8 cellular contexts compared by ENCODE assay signal in the genomic region with DNA sequence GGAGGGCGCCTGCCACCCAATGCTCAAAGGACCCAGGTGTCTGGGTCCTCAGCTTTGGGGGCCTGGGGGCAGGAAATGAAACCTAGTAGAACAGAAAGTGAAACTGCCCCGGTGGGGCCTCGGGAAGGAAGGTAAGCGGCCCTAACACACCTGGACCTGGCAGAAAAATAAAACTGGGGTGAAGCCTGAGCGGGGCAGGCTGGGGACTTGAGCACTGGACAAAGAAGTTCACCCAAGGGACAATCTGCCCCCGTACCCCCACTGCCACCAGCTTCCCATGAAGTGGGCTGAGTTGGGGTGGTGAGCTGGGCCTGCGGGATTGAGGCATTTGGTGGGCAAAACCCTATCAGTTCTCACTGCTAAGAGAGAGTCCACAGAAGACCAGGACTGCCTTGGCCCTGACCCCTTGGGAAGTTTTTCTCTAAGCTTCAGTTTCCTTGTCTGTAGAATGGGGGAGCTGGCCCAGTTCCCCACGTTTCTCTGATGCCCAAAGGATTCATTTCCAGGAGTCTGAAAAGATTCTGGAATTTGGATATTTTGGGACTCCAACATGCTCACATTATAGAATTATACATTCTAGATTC. TPM values are rescaled to one million over a fixed set of nuclear protein-coding genes. Genes with fewer than 3 reads are reported as not detected.
DNase-seq lines count a peak whose midpoint lies in the region; ATAC-seq, FAIRE-seq and TF ChIP-seq lines count a peak whose summit lies in the region.

No MANE protein-coding gene starts in this region.

- DNase-seq in OCI-M1 (lab: John Stamatoyannopoulos, UW): peak; percentile 80
- DNase-seq in GM12878 (ENCODE audit: low read depth, low spot score): no peak
- DNase-seq in right lobe of liver: peak in 1 of 3 donors; percentile 70
- DNase-seq in NCI-H2227 treated with DMSO at 0.1 percent for 48 hours (lab: John Stamatoyannopoulos, UW): no peak
- no peak for DNase-seq in SKM-1 (lab: John Stamatoyannopoulos, UW; ENCODE audit: unreplicated experiment)

- peaks cover 36% of the 10 kb centered on the region for H3K4me1 Mint-ChIP-seq in stimulated activated naive CD8-positive, alpha-beta T cell treated with anti-CD3 and anti-CD28 coated beads, Interleukin-15, Interleukin-2, amounts not matched to agents 100 ng/mL and 50 ng/mL, for 24 hours (ENCODE audit: low read depth)

- no peaks in the 10 kb centered on the region for H3K9me3 Mint-ChIP-seq in stimulated activated naive CD8-positive, alpha-beta T cell treated with anti-CD3 and anti-CD28 coated beads, Interleukin-15, Interleukin-2, amounts not matched to agents 100 ng/mL and 50 ng/mL, for 24 hours

- H3K36me3 ChIP-seq in GM12878 (ENCODE audit: control insufficient read depth in 2 of 2, insufficient read depth in 2 of 2, low read length in 1 of 2): peaks cover 6 to 9% of the 10 kb centered on the region in 2 experiments; a peak in 3 of 4 replicates
- H3K36me3 ChIP-seq in right lobe of liver: peaks cover 0 to 4% (median 2%) of the 10 kb centered on the region in 4 donors

- peak overlapping the region; percentile 91 for H3K4me3 ChIP-seq in GM12878
- H3K4me3 ChIP-seq in right lobe of liver: peak overlapping the region; percentile 64 to 73 (median 66)

- H2AFZ ChIP-seq in GM12878 (ENCODE audit: control insufficient read depth, low read depth, low read length): no peak overlapping the region

- TF ChIP-seq CTCF in GM12878 (IDR thresholded peaks at IDR 0.05 in 2 of 3, conservative IDR thresholded peaks at IDR 0.05 in 1 of 3; ENCODE audit: control insufficient read depth in 2 of 3, extremely low read depth in 1 of 3, insufficient read depth in 1 of 3, low read depth in 3 of 3, low read length in 3 of 3): no peak
- TF ChIP-seq CTCF in right lobe of liver (IDR thresholded peaks at IDR 0.05): no peak

- POLR2A ChIA-PET in GM12878 (lab: Charles Lee): interaction anchor here (0.6 to 2.4 kb wide), 11 partner anchors 52 to 1132 kb away, joined by 3 to 7 read pairs (median 4); a partner anchor contains a TSS

- intact Hi-C loops in GM12878 (cut with micrococcal nuclease; ENCODE audit: unreplicated experiment): loop anchor here (5.0 kb wide), 1 partner anchor 102 kb away; no protein-coding TSS in a partner anchor
- intact Hi-C loops in right lobe of liver (cut with DNase I): no loop called here

- peaks cover 50% of the 10 kb centered on the region for H3K79me2 ChIP-seq in GM12878 (ENCODE audit: control insufficient read depth, insufficient read depth, low read length)

- in situ Hi-C loops in GM12878 (cut with MboI): no loop called here

- no peaks in the 10 kb centered on the region for H4K20me1 ChIP-seq in GM12878 (ENCODE audit: control insufficient read depth, insufficient read depth)

- BruUV-seq in GM12878 (replicated peaks; lab: Mats Ljungman, UMichigan): no TSS peak

- H3K9me3 ChIP-seq in GM12878 (replicated peaks; ENCODE audit: control insufficient read depth, insufficient read depth, low read length): no peaks in the 10 kb centered on the region
- no peaks in the 10 kb centered on the region for H3K9me3 ChIP-seq in right lobe of liver

- H3K9ac ChIP-seq in GM12878 (ENCODE audit: control insufficient read depth, insufficient read depth, low read length): peak overlapping the region; percentile 86

- H3K27me3 Mint-ChIP-seq in stimulated activated naive CD8-positive, alpha-beta T cell treated with anti-CD3 and anti-CD28 coated beads, Interleukin-15, Interleukin-2, amounts not matched to agents 100 ng/mL and 50 ng/mL, for 24 hours: no peaks in the 10 kb centered on the region

- H3K4me1 ChIP-seq in GM12878 (ENCODE audit: control insufficient read depth, insufficient read depth, low read length): peaks cover 20% of the 10 kb centered on the region
- H3K4me1 ChIP-seq in right lobe of liver: peaks cover 0 to 17% (median 5%) of the 10 kb centered on the region in 4 donors

- SMC1A ChIA-PET in GM12878 (lab: Charles Lee; ENCODE audit: uncharacterized antibody, unreplicated experiment): interaction anchor here (0.6 to 2.0 kb wide), 7 partner anchors 11 to 126 kb away, joined by 3 to 8 read pairs (median 4); no protein-coding TSS in a partner anchor

- RAD21 ChIA-PET in GM12878 (lab: Charles Lee; ENCODE audit: unreplicated experiment): interaction anchor here (0.6 to 2.4 kb wide), 11 partner anchors 12 to 358 kb away, joined by 3 to 14 read pairs (median 4); a partner anchor contains a TSS

- TF ChIP-seq EP300 in GM12878 (IDR thresholded peaks at IDR 0.05; ENCODE audit: borderline replicate concordance in 1 of 2, control insufficient read depth in 1 of 2, low read depth in 2 of 2, low read length in 2 of 2): no peak

- peak overlapping the region; percentile 92 for H3K4me3 Mint-ChIP-seq in stimulated activated naive CD8-positive, alpha-beta T cell treated with anti-CD3 and anti-CD28 coated beads, Interleukin-15, Interleukin-2, amounts not matched to agents 100 ng/mL and 50 ng/mL, for 24 hours

- ATAC-seq in GM12878 (peak; percentile 12), right lobe of liver (peak; percentile 46 to 50 (median 48)), HG02852 (IDR thresholded peaks at IDR 0.05; ENCODE audit: unreplicated experiment) (no peak)

- peaks cover 18% of the 10 kb centered on the region for H3K36me3 Mint-ChIP-seq in stimulated activated naive CD8-positive, alpha-beta T cell treated with anti-CD3 and anti-CD28 coated beads, Interleukin-15, Interleukin-2, amounts not matched to agents 100 ng/mL and 50 ng/mL, for 24 hours (ENCODE audit: low read depth)

- peak; percentile 33 for TF ChIP-seq POLR2A in GM15510 (IDR thresholded peaks at IDR 0.05; ENCODE audit: borderline replicate concordance, extremely low read depth, insufficient read length)
- no peak; the same call in 1 of the 2 replicates for TF ChIP-seq POLR2A in GM12878 (IDR thresholded peaks at IDR 0.05; ENCODE audit: low read depth, low read length)
- no peak for TF ChIP-seq POLR2A in right lobe of liver (IDR thresholded peaks at IDR 0.05)

- H3K27ac Mint-ChIP-seq in stimulated activated naive CD8-positive, alpha-beta T cell treated with anti-CD3 and anti-CD28 coated beads, Interleukin-15, Interleukin-2, amounts not matched to agents 100 ng/mL and 50 ng/mL, for 24 hours: peak overlapping the region; percentile 89

- no peak for TF ChIP-seq RAD21 in GM12878 (IDR thresholded peaks at IDR 0.05; ENCODE audit: insufficient read depth, low read depth, low read length)

- peak overlapping the region; percentile 60 for H3K4me2 ChIP-seq in GM12878 (ENCODE audit: control insufficient read depth, insufficient read depth)

- no peak for FAIRE-seq in GM12878 (lab: Jason Lieb, UNC)

- H3K27ac ChIP-seq in GM12878 (ENCODE audit: control insufficient read depth, insufficient read depth): peak overlapping the region; percentile 74
- peak overlapping the region; percentile 93 to 98 (median 94) for H3K27ac ChIP-seq in right lobe of liver

- CTCF ChIA-PET in GM12878 (lab: Yijun Ruan, JAX): interaction anchor here (0.9 to 5.4 kb wide), 9 partner anchors 10 to 126 kb away, joined by 3 to 64 read pairs (median 8); no protein-coding TSS in a partner anchor

- H3K27me3 ChIP-seq in GM12878 (replicated peaks in 1 of 2; ENCODE audit: control insufficient read depth in 2 of 2, insufficient read depth in 2 of 2, low read length in 1 of 2) (no peaks in the 10 kb centered on the region), right lobe of liver (no peaks in the 10 kb centered on the region)

- 3% methylated on average over 7 of the region's 8 CpGs for WGBS in GM12878 (ENCODE audit: insufficient coverage, insufficient replicate concordance, low lambda C conversion rate, missing lambda C conversion rate)
- WGBS in right lobe of liver (ENCODE audit: insufficient coverage, low coverage, low lambda C conversion rate, missing lambda C conversion rate): 0% methylated on average over 7 of the region's 8 CpGs

RNA-seq across cellular contexts. Expression of a gene that starts 2.3 kb away (rescaled TPM):
- 23.7 and 25.9 TPM in 2 replicates for total RNA-seq in GM12878 (2013; cell fraction: nucleolus; rRNA removed)
- total RNA-seq in GM12878 (2014; rRNA removed): 25.1 and 35.4 TPM in 2 replicates
- total RNA-seq in GM12878 (2014; rRNA removed; fragmentation: Illumina TruSeq; extraction: Trizol): 13.3 and 14.4 TPM in 2 replicates
- total RNA-seq in GM12878 (2021): 88.9 and 98.8 TPM in 2 replicates
- 30.7 TPM for polyA plus RNA-seq in GM12878 (2011; ENCODE audit: low read depth)
- 7.7 and 12.6 TPM in 2 replicates for polyA plus RNA-seq in GM12878 (2011; rRNA removed)
- polyA plus RNA-seq in GM12878 (2011; cell fraction: cytosol; rRNA removed): 22.8 and 23.6 TPM in 2 replicates
- 70.9 and 92.1 TPM in 2 replicates for polyA plus RNA-seq in GM12878 (2011; cell fraction: nucleus; rRNA removed)
- polyA plus RNA-seq in GM12878 (2012): 56.6 and 58.8 TPM in 2 replicates
- 16.9 and 31.3 TPM in 2 replicates for polyA plus RNA-seq in GM12878 (2014; fragmentation: Illumina TruSeq; extraction: Trizol)
- polyA plus RNA-seq in GM12878 (2014; fragmentation: Nextera tagmentation; extraction: Ambion mirVana): 10 to 100 TPM in 1 of 2 experiments, 1 to 10 TPM in 1; 2.3 to 11.8 TPM
- 34.4 and 45.7 TPM in 2 replicates for polyA plus RNA-seq in GM12878 (2014; rRNA removed)
- polyA plus RNA-seq in GM12878 (2016; fragmentation: Nextera tagmentation; extraction: Ambion mirVana): 10 to 100 TPM; 44.6 to 50.7 TPM
- polyA minus RNA-seq in GM12878 (2011; rRNA and poly(A)+ RNA removed): 21.4 and 38.0 TPM in 2 replicates
- 27.0 and 27.5 TPM in 2 replicates for polyA minus RNA-seq in GM12878 (2011; cell fraction: cytosol; rRNA and poly(A)+ RNA removed)
- polyA minus RNA-seq in GM12878 (2011; cell fraction: nucleus; rRNA and poly(A)+ RNA removed): 11.1 and 26.6 TPM in 2 replicates
- total RNA-seq in right lobe of liver: 10 to 100 TPM; 15.1 to 20.2 (median 16.9) TPM

RNA-seq across cellular contexts. Expression of a gene that starts 31.2 kb away (rescaled TPM):
- total RNA-seq in GM12878 (2013; cell fraction: nucleolus; rRNA removed): 13.5 and 18.7 TPM in 2 replicates
- 7.9 and 10.1 TPM in 2 replicates for total RNA-seq in GM12878 (2014; rRNA removed)
- total RNA-seq in GM12878 (2014; rRNA removed; fragmentation: Illumina TruSeq; extraction: Trizol): 5.8 and 6.9 TPM in 2 replicates
- total RNA-seq in GM12878 (2021): 13.0 and 13.3 TPM in 2 replicates
- 5.4 TPM for polyA plus RNA-seq in GM12878 (2011; ENCODE audit: low read depth)
- polyA plus RNA-seq in GM12878 (2011; rRNA removed): 3.3 and 4.2 TPM in 2 replicates
- 4.9 and 8.7 TPM in 2 replicates for polyA plus RNA-seq in GM12878 (2011; cell fraction: cytosol; rRNA removed)
- polyA plus RNA-seq in GM12878 (2011; cell fraction: nucleus; rRNA removed): 11.0 and 19.0 TPM in 2 replicates
- polyA plus RNA-seq in GM12878 (2012): 5.9 and 11.6 TPM in 2 replicates
- 8.0 and 8.7 TPM in 2 replicates for polyA plus RNA-seq in GM12878 (2014; fragmentation: Illumina TruSeq; extraction: Trizol)
- polyA plus RNA-seq in GM12878 (2014; fragmentation: Nextera tagmentation; extraction: Ambion mirVana): 1 to 10 TPM; 1.3 to 1.8 TPM
- polyA plus RNA-seq in GM12878 (2014; rRNA removed): 14.1 and 14.2 TPM in 2 replicates
- 1 to 10 TPM; 6.7 to 8.8 TPM for polyA plus RNA-seq in GM12878 (2016; fragmentation: Nextera tagmentation; extraction: Ambion mirVana)
- 2.9 and 4.9 TPM in 2 replicates for polyA minus RNA-seq in GM12878 (2011; rRNA and poly(A)+ RNA removed)
- polyA minus RNA-seq in GM12878 (2011; cell fraction: cytosol; rRNA and poly(A)+ RNA removed): 1.2 and 1.5 TPM in 2 replicates
- 3.6 and 4.2 TPM in 2 replicates for polyA minus RNA-seq in GM12878 (2011; cell fraction: nucleus; rRNA and poly(A)+ RNA removed)
- total RNA-seq in right lobe of liver: 1 to 10 TPM; 5.8 to 9.5 (median 7.4) TPM

RNA-seq across cellular contexts. Expression of a gene that starts 31.6 kb away (rescaled TPM):
- 77.4 and 81.2 TPM in 2 replicates for total RNA-seq in GM12878 (2013; cell fraction: nucleolus; rRNA removed)
- 51.1 and 54.8 TPM in 2 replicates for total RNA-seq in GM12878 (2014; rRNA removed)
- 17.5 and 18.9 TPM in 2 replicates for total RNA-seq in GM12878 (2014; rRNA removed; fragmentation: Illumina TruSeq; extraction: Trizol)
- 55.0 and 56.1 TPM in 2 replicates for total RNA-seq in GM12878 (2021)
- polyA plus RNA-seq in GM12878 (2011; ENCODE audit: low read depth): 12.4 TPM
- polyA plus RNA-seq in GM12878 (2011; rRNA removed): 19.7 and 26.1 TPM in 2 replicates
- 45.1 and 60.8 TPM in 2 replicates for polyA plus RNA-seq in GM12878 (2011; cell fraction: cytosol; rRNA removed)
- polyA plus RNA-seq in GM12878 (2011; cell fraction: nucleus; rRNA removed): 186 and 249 TPM in 2 replicates
- 35.8 and 44.1 TPM in 2 replicates for polyA plus RNA-seq in GM12878 (2012)
- polyA plus RNA-seq in GM12878 (2014; fragmentation: Illumina TruSeq; extraction: Trizol): 4.5 and 16.0 TPM in 2 replicates
- polyA plus RNA-seq in GM12878 (2014; fragmentation: Nextera tagmentation; extraction: Ambion mirVana): 1 to 10 TPM in 1 of 2 experiments, under 1 TPM in 1; 0.42 to 1.6 TPM
- 62.8 and 65.4 TPM in 2 replicates for polyA plus RNA-seq in GM12878 (2014; rRNA removed)
- polyA plus RNA-seq in GM12878 (2016; fragmentation: Nextera tagmentation; extraction: Ambion mirVana): 10 to 100 TPM in 1 of 2 experiments, 1 to 10 TPM in 1; 6.6 to 27.9 TPM
- polyA minus RNA-seq in GM12878 (2011; rRNA and poly(A)+ RNA removed): 30.9 and 64.5 TPM in 2 replicates
- 18.6 and 18.7 TPM in 2 replicates for polyA minus RNA-seq in GM12878 (2011; cell fraction: cytosol; rRNA and poly(A)+ RNA removed)
- 39.0 and 63.6 TPM in 2 replicates for polyA minus RNA-seq in GM12878 (2011; cell fraction: nucleus; rRNA and poly(A)+ RNA removed)
- 10 to 100 TPM; 16.9 to 28.1 (median 23.7) TPM for total RNA-seq in right lobe of liver

RNA-seq across cellular contexts. Expression of a gene that starts 53.6 kb away (rescaled TPM):
- 5.6 and 5.9 TPM in 2 replicates for total RNA-seq in GM12878 (2013; cell fraction: nucleolus; rRNA removed)
- 0.27 and 0.62 TPM in 2 replicates for total RNA-seq in GM12878 (2014; rRNA removed)
- 0.23 and 0.27 TPM in 2 replicates for total RNA-seq in GM12878 (2014; rRNA removed; fragmentation: Illumina TruSeq; extraction: Trizol)
- 0.64 and 0.74 TPM in 2 replicates for total RNA-seq in GM12878 (2021)
- 0.80 TPM for polyA plus RNA-seq in GM12878 (2011; ENCODE audit: low read depth)
- 2.4 and 2.5 TPM in 2 replicates for polyA plus RNA-seq in GM12878 (2011; rRNA removed)
- polyA plus RNA-seq in GM12878 (2011; cell fraction: cytosol; rRNA removed): 1.9 and 2.3 TPM in 2 replicates
- 2.0 and 2.3 TPM in 2 replicates for polyA plus RNA-seq in GM12878 (2011; cell fraction: nucleus; rRNA removed)
- 1.5 and 1.7 TPM in 2 replicates for polyA plus RNA-seq in GM12878 (2012)
- polyA plus RNA-seq in GM12878 (2014; fragmentation: Illumina TruSeq; extraction: Trizol): 0.35 and 0.76 TPM in 2 replicates
- polyA plus RNA-seq in GM12878 (2014; fragmentation: Nextera tagmentation; extraction: Ambion mirVana): under 1 TPM; 0.11 to 0.16 TPM
- 0.46 and 0.47 TPM in 2 replicates for polyA plus RNA-seq in GM12878 (2014; rRNA removed)
- under 1 TPM in 1 of 2 experiments, not detected in 1; 0.05 TPM for polyA plus RNA-seq in GM12878 (2016; fragmentation: Nextera tagmentation; extraction: Ambion mirVana)
- polyA minus RNA-seq in GM12878 (2011; rRNA and poly(A)+ RNA removed): 0.95 and 2.6 TPM in 2 replicates
- 1.1 and 1.6 TPM in 2 replicates for polyA minus RNA-seq in GM12878 (2011; cell fraction: cytosol; rRNA and poly(A)+ RNA removed)
- polyA minus RNA-seq in GM12878 (2011; cell fraction: nucleus; rRNA and poly(A)+ RNA removed): 0.48 and 0.67 TPM in 2 replicates
- total RNA-seq in right lobe of liver: 1 to 10 TPM in 3 of 6 experiments, under 1 TPM in 3; 0.46 to 1.6 (median 0.93) TPM
